Comparison of ENCODE assay signal across 17 cellular contexts in genomic region chr7:121271098-121271497, GRCh38. TPM values are rescaled to one million over a fixed set of nuclear protein-coding genes. Genes with fewer than 3 reads are reported as not detected.
A peak's percentile ranks its signal among the peaks of the same experiment; 100 is the strongest.
DNase-seq lines count a peak whose midpoint lies in the region; ATAC-seq and TF ChIP-seq lines count a peak whose summit lies in the region.
"Had no signal": no experiment of that assay in that cellular context is flagged by ENCODE, and none has a peak within 500 bp of the region (broad histone marks: within the 10 kb centered on the region; RNA-seq: fewer than 3 reads in every experiment).

No MANE protein-coding gene starts in this region.

- H4K20me1 ChIP-seq in osteoblast (ENCODE audit: insufficient read depth, low read length): no peaks in the 10 kb centered on the region
- H4K20me1 ChIP-seq: BLaER1 treated with 17β-estradiol and CSF1 and Interleukin-3, amounts not matched to agents 10 nM and 100 nM had no signal

- H3K9me3 ChIP-seq in osteoblast (ENCODE audit: low read depth, low read length): no peaks in the 10 kb centered on the region
- H3K9me3 ChIP-seq: A549 had no signal

- POLR2A ChIA-PET in RWPE1 (lab: Yijun Ruan, JAX; ENCODE audit: low non-redundant PET): no interaction called here

- H3K36me3 Mint-ChIP-seq in activated naive CD8-positive, alpha-beta T cell treated with anti-CD3 and anti-CD28 coated beads, Interleukin-2, amount 50 U/mL, for 24 hours (ENCODE audit: low read depth): no peaks in the 10 kb centered on the region
- no peaks in the 10 kb centered on the region for H3K36me3 Mint-ChIP-seq in activated naive CD8-positive, alpha-beta T cell treated with anti-CD3 and anti-CD28 coated beads for 36 hours
- H3K36me3 Mint-ChIP-seq: CD8-positive, alpha-beta T cell had no signal

- no peak overlapping the region for H3K27ac ChIP-seq in osteoblast (ENCODE audit: low read depth, low read length)
- no peak overlapping the region for H3K27ac ChIP-seq in RWPE1
- H3K27ac ChIP-seq: 22Rv1; A549; BLaER1 treated with 17β-estradiol and CSF1 and Interleukin-3, amounts not matched to agents 10 nM and 100 nM; C4-2B had no signal

- H3K9me3 Mint-ChIP-seq in activated naive CD8-positive, alpha-beta T cell treated with anti-CD3 and anti-CD28 coated beads, Interleukin-2, amount 50 U/mL, for 24 hours: no peaks in the 10 kb centered on the region
- H3K9me3 Mint-ChIP-seq in activated naive CD8-positive, alpha-beta T cell treated with anti-CD3 and anti-CD28 coated beads for 36 hours: peaks cover 2% of the 10 kb centered on the region
- H3K9me3 Mint-ChIP-seq: CD8-positive, alpha-beta T cell had no signal

- peaks cover 13% of the 10 kb centered on the region for H3K27me3 Mint-ChIP-seq in activated naive CD8-positive, alpha-beta T cell treated with anti-CD3 and anti-CD28 coated beads, Interleukin-2, amount 50 U/mL, for 24 hours
- peaks cover 34% of the 10 kb centered on the region for H3K27me3 Mint-ChIP-seq in activated naive CD8-positive, alpha-beta T cell treated with anti-CD3 and anti-CD28 coated beads for 36 hours
- H3K27me3 Mint-ChIP-seq: B cell had no signal

- ATAC-seq in activated naive CD8-positive, alpha-beta T cell treated with anti-CD3 and anti-CD28 coated beads, Interleukin-2, amount 50 U/mL, for 24 hours: no peak
- ATAC-seq: A549; CD8-positive, alpha-beta T cell had no signal

- H3K4me3 Mint-ChIP-seq in activated naive CD8-positive, alpha-beta T cell treated with anti-CD3 and anti-CD28 coated beads, Interleukin-2, amount 50 U/mL, for 24 hours: peak overlapping the region; percentile 35
- H3K4me3 Mint-ChIP-seq in activated naive CD8-positive, alpha-beta T cell treated with anti-CD3 and anti-CD28 coated beads for 36 hours: no peak overlapping the region
- H3K4me3 Mint-ChIP-seq: B cell; CD4-positive, alpha-beta T cell; CD8-positive, alpha-beta T cell had no signal

- no peaks in the 10 kb centered on the region for H3K36me3 ChIP-seq in osteoblast (ENCODE audit: insufficient read depth, low read length)

- no peak overlapping the region for H3K27ac Mint-ChIP-seq in activated naive CD8-positive, alpha-beta T cell treated with anti-CD3 and anti-CD28 coated beads, Interleukin-2, amount 50 U/mL, for 24 hours
- H3K27ac Mint-ChIP-seq in activated naive CD8-positive, alpha-beta T cell treated with anti-CD3 and anti-CD28 coated beads for 36 hours: no peak overlapping the region
- H3K27ac Mint-ChIP-seq: B cell; CD4-positive, alpha-beta T cell; CD8-positive, alpha-beta T cell had no signal

- DNase-seq in activated naive CD8-positive, alpha-beta T cell treated with anti-CD3 and anti-CD28 coated beads, Interleukin-2, amount 50 U/mL, for 24 hours: no peak
- DNase-seq in activated naive CD8-positive, alpha-beta T cell treated with anti-CD3 and anti-CD28 coated beads for 36 hours: no peak
- peak; percentile 42 for DNase-seq in osteoblast (ENCODE audit: insufficient read length, low spot score, missing footprints)
- no peak for DNase-seq in SHP77 treated with DMSO at 0.1 percent for 48 hours (lab: John Stamatoyannopoulos, UW)
- no peak for DNase-seq in RWPE1 (ENCODE audit: low spot score)
- DNase-seq: AML-193; Caco-2; Calu3; CD4-positive, alpha-beta T cell; CD8-positive, alpha-beta T cell; GF-D8 had no signal

- no peak overlapping the region for H2AFZ ChIP-seq in osteoblast (ENCODE audit: low read length)

- no peaks in the 10 kb centered on the region for H3K79me2 ChIP-seq in osteoblast (ENCODE audit: insufficient read depth, low read length)

- H3K4me3 ChIP-seq in osteoblast (ENCODE audit: insufficient read depth, low read length): no peak overlapping the region
- H3K4me3 ChIP-seq: A549; BLaER1 treated with 17β-estradiol and CSF1 and Interleukin-3, amounts not matched to agents 10 nM and 100 nM had no signal

- H3K4me1 Mint-ChIP-seq in activated naive CD8-positive, alpha-beta T cell treated with anti-CD3 and anti-CD28 coated beads, Interleukin-2, amount 50 U/mL, for 24 hours: peaks cover 17% of the 10 kb centered on the region
- H3K4me1 Mint-ChIP-seq in activated naive CD8-positive, alpha-beta T cell treated with anti-CD3 and anti-CD28 coated beads for 36 hours: peaks cover 6% of the 10 kb centered on the region

- H3K4me2 ChIP-seq in osteoblast (ENCODE audit: insufficient read depth, low read length): no peak overlapping the region
- H3K4me2 ChIP-seq: A549; BLaER1 treated with 17β-estradiol and CSF1 and Interleukin-3, amounts not matched to agents 10 nM and 100 nM had no signal

- TF ChIP-seq CTCF in osteoblast (IDR thresholded peaks at IDR 0.05; ENCODE audit: extremely low read depth, low read depth, low read length) (no peak), RWPE1 (conservative IDR thresholded peaks at IDR 0.05; ENCODE audit: low read depth) (no peak)

- H3K27me3 ChIP-seq in osteoblast (ENCODE audit: insufficient read depth, low read length): no peaks in the 10 kb centered on the region
- H3K27me3 ChIP-seq: BLaER1 treated with 17β-estradiol and CSF1 and Interleukin-3, amounts not matched to agents 10 nM and 100 nM had no signal

- no peaks in the 10 kb centered on the region for H3K4me1 ChIP-seq in osteoblast (ENCODE audit: insufficient read depth, low read length)
- H3K4me1 ChIP-seq: A549, Caco-2 had no signal

- CTCF ChIA-PET in RWPE1 (lab: Yijun Ruan, JAX): no interaction called here

RNA-seq across cellular contexts. Expression of gene WNT16, which starts 57.7 kb away (rescaled TPM):
- total RNA-seq in activated naive CD8-positive, alpha-beta T cell treated with anti-CD3 and anti-CD28 coated beads for 36 hours: not detected
- under 0.01 and 0.29 TPM in 2 replicates for total RNA-seq in osteoblast
- total RNA-seq: A172; Caco-2; Calu3; CD4-positive, alpha-beta T cell; CD8-positive, alpha-beta T cell had no signal
